ENCODE assay signal across 1 cellular context in the genomic region with DNA sequence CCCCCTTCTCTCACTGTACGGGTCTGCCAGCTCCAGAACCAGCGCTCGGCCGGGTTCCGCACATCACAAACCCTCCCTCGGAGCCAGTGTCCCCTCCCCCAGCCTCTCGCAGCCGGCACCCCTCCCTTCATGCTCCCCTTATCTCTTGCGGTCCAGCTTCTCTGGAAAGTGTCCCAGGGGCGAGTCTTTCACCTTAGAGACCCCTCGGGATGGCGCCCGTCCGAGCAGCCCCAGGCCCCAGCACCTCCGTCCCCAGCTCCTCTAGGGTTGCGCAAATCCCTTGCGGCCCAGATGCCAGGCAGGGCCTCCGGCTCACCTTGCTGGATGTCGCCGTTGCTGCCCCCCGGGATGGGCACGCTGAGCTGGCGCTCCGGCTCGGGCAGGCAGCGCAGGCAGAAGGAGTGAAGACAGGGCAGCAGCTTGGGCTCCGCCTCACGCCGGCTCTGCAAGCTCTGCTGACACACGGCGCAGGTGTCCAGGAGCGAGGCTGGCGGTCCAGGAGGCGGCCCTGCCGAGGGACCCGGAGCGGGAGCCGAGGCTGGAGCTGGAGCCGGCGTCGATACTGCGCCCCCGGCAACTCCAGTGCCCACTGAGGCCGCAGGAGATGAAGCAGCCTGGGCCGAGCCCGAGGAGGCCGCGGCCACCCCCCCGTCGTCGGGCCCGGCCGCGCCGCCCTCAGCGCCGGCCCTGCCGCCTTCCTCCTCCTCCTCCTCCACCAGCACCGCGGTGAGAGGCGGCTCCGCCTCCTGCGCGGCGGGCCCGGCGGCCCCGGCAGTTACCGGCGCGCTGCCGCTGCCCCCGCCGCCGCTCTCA.
TF ChIP-seq lines count a peak whose summit lies in the region.

No MANE protein-coding gene starts in this region.

TF ChIP-seq in H1, 55 proteins besides CTCF, POLR2A, EP300 and RAD21 (continued from another document):
- TF ChIP-seq SIRT6 (IDR thresholded peaks at IDR 0.05; ENCODE audit: low read length) = no peak
- no peak for TF ChIP-seq HDAC6 (IDR thresholded peaks at IDR 0.05; ENCODE audit: low read depth, low read length)
- TF ChIP-seq BCL11A (IDR thresholded peaks at IDR 0.05; ENCODE audit: low read depth in 2 of 2, low read length in 2 of 2) = no peak
- TF ChIP-seq CBX5 (IDR thresholded peaks at IDR 0.05; ENCODE audit: low read depth, low read length) = no peak
- TF ChIP-seq, protein P1, sequence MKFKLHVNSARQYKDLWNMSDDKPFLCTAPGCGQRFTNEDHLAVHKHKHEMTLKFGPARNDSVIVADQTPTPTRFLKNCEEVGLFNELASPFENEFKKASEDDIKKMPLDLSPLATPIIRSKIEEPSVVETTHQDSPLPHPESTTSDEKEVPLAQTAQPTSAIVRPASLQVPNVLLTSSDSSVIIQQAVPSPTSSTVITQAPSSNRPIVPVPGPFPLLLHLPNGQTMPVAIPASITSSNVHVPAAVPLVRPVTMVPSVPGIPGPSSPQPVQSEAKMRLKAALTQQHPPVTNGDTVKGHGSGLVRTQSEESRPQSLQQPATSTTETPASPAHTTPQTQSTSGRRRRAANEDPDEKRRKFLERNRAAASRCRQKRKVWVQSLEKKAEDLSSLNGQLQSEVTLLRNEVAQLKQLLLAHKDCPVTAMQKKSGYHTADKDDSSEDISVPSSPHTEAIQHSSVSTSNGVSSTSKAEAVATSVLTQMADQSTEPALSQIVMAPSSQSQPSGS (IDR thresholded peaks at IDR 0.05; ENCODE audit: low read length) = no peak
- TF ChIP-seq, protein P2, sequence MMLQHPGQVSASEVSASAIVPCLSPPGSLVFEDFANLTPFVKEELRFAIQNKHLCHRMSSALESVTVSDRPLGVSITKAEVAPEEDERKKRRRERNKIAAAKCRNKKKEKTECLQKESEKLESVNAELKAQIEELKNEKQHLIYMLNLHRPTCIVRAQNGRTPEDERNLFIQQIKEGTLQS (IDR thresholded peaks at IDR 0.05; ENCODE audit: insufficient read depth, low read depth, low read length) = no peak
- TF ChIP-seq, protein P3, sequence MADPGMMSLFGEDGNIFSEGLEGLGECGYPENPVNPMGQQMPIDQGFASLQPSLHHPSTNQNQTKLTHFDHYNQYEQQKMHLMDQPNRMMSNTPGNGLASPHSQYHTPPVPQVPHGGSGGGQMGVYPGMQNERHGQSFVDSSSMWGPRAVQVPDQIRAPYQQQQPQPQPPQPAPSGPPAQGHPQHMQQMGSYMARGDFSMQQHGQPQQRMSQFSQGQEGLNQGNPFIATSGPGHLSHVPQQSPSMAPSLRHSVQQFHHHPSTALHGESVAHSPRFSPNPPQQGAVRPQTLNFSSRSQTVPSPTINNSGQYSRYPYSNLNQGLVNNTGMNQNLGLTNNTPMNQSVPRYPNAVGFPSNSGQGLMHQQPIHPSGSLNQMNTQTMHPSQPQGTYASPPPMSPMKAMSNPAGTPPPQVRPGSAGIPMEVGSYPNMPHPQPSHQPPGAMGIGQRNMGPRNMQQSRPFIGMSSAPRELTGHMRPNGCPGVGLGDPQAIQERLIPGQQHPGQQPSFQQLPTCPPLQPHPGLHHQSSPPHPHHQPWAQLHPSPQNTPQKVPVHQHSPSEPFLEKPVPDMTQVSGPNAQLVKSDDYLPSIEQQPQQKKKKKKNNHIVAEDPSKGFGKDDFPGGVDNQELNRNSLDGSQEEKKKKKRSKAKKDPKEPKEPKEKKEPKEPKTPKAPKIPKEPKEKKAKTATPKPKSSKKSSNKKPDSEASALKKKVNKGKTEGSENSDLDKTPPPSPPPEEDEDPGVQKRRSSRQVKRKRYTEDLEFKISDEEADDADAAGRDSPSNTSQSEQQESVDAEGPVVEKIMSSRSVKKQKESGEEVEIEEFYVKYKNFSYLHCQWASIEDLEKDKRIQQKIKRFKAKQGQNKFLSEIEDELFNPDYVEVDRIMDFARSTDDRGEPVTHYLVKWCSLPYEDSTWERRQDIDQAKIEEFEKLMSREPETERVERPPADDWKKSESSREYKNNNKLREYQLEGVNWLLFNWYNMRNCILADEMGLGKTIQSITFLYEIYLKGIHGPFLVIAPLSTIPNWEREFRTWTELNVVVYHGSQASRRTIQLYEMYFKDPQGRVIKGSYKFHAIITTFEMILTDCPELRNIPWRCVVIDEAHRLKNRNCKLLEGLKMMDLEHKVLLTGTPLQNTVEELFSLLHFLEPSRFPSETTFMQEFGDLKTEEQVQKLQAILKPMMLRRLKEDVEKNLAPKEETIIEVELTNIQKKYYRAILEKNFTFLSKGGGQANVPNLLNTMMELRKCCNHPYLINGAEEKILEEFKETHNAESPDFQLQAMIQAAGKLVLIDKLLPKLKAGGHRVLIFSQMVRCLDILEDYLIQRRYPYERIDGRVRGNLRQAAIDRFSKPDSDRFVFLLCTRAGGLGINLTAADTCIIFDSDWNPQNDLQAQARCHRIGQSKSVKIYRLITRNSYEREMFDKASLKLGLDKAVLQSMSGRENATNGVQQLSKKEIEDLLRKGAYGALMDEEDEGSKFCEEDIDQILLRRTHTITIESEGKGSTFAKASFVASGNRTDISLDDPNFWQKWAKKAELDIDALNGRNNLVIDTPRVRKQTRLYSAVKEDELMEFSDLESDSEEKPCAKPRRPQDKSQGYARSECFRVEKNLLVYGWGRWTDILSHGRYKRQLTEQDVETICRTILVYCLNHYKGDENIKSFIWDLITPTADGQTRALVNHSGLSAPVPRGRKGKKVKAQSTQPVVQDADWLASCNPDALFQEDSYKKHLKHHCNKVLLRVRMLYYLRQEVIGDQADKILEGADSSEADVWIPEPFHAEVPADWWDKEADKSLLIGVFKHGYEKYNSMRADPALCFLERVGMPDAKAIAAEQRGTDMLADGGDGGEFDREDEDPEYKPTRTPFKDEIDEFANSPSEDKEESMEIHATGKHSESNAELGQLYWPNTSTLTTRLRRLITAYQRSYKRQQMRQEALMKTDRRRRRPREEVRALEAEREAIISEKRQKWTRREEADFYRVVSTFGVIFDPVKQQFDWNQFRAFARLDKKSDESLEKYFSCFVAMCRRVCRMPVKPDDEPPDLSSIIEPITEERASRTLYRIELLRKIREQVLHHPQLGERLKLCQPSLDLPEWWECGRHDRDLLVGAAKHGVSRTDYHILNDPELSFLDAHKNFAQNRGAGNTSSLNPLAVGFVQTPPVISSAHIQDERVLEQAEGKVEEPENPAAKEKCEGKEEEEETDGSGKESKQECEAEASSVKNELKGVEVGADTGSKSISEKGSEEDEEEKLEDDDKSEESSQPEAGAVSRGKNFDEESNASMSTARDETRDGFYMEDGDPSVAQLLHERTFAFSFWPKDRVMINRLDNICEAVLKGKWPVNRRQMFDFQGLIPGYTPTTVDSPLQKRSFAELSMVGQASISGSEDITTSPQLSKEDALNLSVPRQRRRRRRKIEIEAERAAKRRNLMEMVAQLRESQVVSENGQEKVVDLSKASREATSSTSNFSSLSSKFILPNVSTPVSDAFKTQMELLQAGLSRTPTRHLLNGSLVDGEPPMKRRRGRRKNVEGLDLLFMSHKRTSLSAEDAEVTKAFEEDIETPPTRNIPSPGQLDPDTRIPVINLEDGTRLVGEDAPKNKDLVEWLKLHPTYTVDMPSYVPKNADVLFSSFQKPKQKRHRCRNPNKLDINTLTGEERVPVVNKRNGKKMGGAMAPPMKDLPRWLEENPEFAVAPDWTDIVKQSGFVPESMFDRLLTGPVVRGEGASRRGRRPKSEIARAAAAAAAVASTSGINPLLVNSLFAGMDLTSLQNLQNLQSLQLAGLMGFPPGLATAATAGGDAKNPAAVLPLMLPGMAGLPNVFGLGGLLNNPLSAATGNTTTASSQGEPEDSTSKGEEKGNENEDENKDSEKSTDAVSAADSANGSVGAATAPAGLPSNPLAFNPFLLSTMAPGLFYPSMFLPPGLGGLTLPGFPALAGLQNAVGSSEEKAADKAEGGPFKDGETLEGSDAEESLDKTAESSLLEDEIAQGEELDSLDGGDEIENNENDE (IDR thresholded peaks at IDR 0.05; ENCODE audit: insufficient replicate concordance, low read length) = no peak
- no peak for TF ChIP-seq SP1 (IDR thresholded peaks at IDR 0.05; ENCODE audit: low read depth, low read length)
- peak; percentile 57 for TF ChIP-seq ASH2L (IDR thresholded peaks at IDR 0.05; ENCODE audit: low read length)
- no peak for TF ChIP-seq JUND (IDR thresholded peaks at IDR 0.05; ENCODE audit: low read length)
- TF ChIP-seq BACH1 (IDR thresholded peaks at IDR 0.05; ENCODE audit: low read length) = no peak
- TF ChIP-seq KDM4A (IDR thresholded peaks at IDR 0.05; ENCODE audit: low read depth, low read length, severe bottlenecking) = peak; percentile 46
- TF ChIP-seq TCF12 (IDR thresholded peaks at IDR 0.05; ENCODE audit: low read depth, low read length) = no peak
- no peak for TF ChIP-seq SRF (IDR thresholded peaks at IDR 0.05; ENCODE audit: low read depth, low read length)
- no peak for TF ChIP-seq KDM1A (IDR thresholded peaks at IDR 0.05; ENCODE audit: borderline replicate concordance, low read length)
- no peak for TF ChIP-seq SUZ12 (IDR thresholded peaks at IDR 0.05; ENCODE audit: low read length)
- TF ChIP-seq SIN3A (conservative IDR thresholded peaks at IDR 0.05 in 1 of 2, IDR thresholded peaks at IDR 0.05 in 1 of 2; ENCODE audit: low read depth in 1 of 2, low read length in 2 of 2) = no peak
- no peak for TF ChIP-seq CHD1 (IDR thresholded peaks at IDR 0.05; ENCODE audit: low read depth, low read length)
- TF ChIP-seq GTF2F1 (IDR thresholded peaks at IDR 0.05; ENCODE audit: borderline replicate concordance, low read depth, low read length) = no peak
- TF ChIP-seq, protein P4, sequence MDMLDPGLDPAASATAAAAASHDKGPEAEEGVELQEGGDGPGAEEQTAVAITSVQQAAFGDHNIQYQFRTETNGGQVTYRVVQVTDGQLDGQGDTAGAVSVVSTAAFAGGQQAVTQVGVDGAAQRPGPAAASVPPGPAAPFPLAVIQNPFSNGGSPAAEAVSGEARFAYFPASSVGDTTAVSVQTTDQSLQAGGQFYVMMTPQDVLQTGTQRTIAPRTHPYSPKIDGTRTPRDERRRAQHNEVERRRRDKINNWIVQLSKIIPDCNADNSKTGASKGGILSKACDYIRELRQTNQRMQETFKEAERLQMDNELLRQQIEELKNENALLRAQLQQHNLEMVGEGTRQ (IDR thresholded peaks at IDR 0.05; ENCODE audit: low read length) = no peak
- TF ChIP-seq RNF2 (IDR thresholded peaks at IDR 0.05; ENCODE audit: borderline replicate concordance, low read depth, low read length, missing control alignments, poor library complexity, severe bottlenecking) = no peak
- TF ChIP-seq CEBPB (IDR thresholded peaks at IDR 0.05; ENCODE audit: low read depth, low read length) = peak; percentile 55; the same call in 1 of the 2 replicates
- no peak for TF ChIP-seq NANOG (IDR thresholded peaks at IDR 0.05; ENCODE audit: insufficient read depth, low read depth, low read length, poor library complexity, severe bottlenecking)
- peak; percentile 51 for TF ChIP-seq SAP30 (IDR thresholded peaks at IDR 0.05; ENCODE audit: insufficient read depth, insufficient replicate concordance, low read length)
- no peak for TF ChIP-seq SIX5 (IDR thresholded peaks at IDR 0.05; ENCODE audit: low read depth, low read length)
- TF ChIP-seq NRF1 (IDR thresholded peaks at IDR 0.05; ENCODE audit: low read depth, low read length) = no peak
- TF ChIP-seq YY1 (IDR thresholded peaks at IDR 0.05; ENCODE audit: low read depth, low read length) = 0 out of 2 replicates have a peak, but pooled peaks have one; percentile 29
- no peak for TF ChIP-seq RFX5 (IDR thresholded peaks at IDR 0.05; ENCODE audit: borderline replicate concordance, low read depth, low read length)
- TF ChIP-seq POU5F1 (IDR thresholded peaks at IDR 0.05; ENCODE audit: low read depth, low read length) = no peak
- no peak for TF ChIP-seq BRCA1 (IDR thresholded peaks at IDR 0.05; ENCODE audit: low read depth, low read length)
- no peak for TF ChIP-seq EGR1 (IDR thresholded peaks at IDR 0.05; ENCODE audit: borderline replicate concordance, low read depth, low read length)
- TF ChIP-seq HDAC2 (IDR thresholded peaks at IDR 0.05; ENCODE audit: borderline replicate concordance in 1 of 2, low read depth in 2 of 2, low read length in 2 of 2) = 0 out of 4 replicates have a peak, but pooled peaks of 1 of the 2 experiments have one; percentile 6
- no peak for TF ChIP-seq SP4 (IDR thresholded peaks at IDR 0.05; ENCODE audit: low read length)
- no peak for TF ChIP-seq RXRA (IDR thresholded peaks at IDR 0.05; ENCODE audit: insufficient read depth, low read depth, low read length)
- TF ChIP-seq TAF1 (IDR thresholded peaks at IDR 0.05; ENCODE audit: low read depth, low read length) = peak; percentile 77; the same call in 1 of the 2 replicates
- peak; percentile 59; the same call in 1 of the 2 replicates for TF ChIP-seq RBBP5 (IDR thresholded peaks at IDR 0.05; ENCODE audit: borderline replicate concordance, low read depth, low read length)
- TF ChIP-seq KDM5A (IDR thresholded peaks at IDR 0.05; ENCODE audit: low read length) = no peak
- TF ChIP-seq GABPA (IDR thresholded peaks at IDR 0.05; ENCODE audit: borderline replicate concordance, insufficient read depth, low read length) = no peak
- TF ChIP-seq SP2 (IDR thresholded peaks at IDR 0.05; ENCODE audit: low read length) = no peak
- TF ChIP-seq TAF7 (optimal IDR thresholded peaks at IDR 0.05; ENCODE audit: borderline replicate concordance, low read depth, low read length) = peak; percentile 4
- TF ChIP-seq CREB1 (IDR thresholded peaks at IDR 0.05) = no peak
- TF ChIP-seq, protein P5, sequence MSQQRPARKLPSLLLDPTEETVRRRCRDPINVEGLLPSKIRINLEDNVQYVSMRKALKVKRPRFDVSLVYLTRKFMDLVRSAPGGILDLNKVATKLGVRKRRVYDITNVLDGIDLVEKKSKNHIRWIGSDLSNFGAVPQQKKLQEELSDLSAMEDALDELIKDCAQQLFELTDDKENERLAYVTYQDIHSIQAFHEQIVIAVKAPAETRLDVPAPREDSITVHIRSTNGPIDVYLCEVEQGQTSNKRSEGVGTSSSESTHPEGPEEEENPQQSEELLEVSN (IDR thresholded peaks at IDR 0.05) = no peak
- TF ChIP-seq ZNF274 (IDR thresholded peaks at IDR 0.05; ENCODE audit: borderline replicate concordance, extremely low read depth, low read length) = no peak
- TF ChIP-seq CBX8 (IDR thresholded peaks at IDR 0.05; ENCODE audit: borderline replicate concordance, low read depth, low read length) = no peak
- no peak for TF ChIP-seq FOSL1 (IDR thresholded peaks at IDR 0.05; ENCODE audit: insufficient read depth, low read depth, low read length)
- TF ChIP-seq PHF8 (conservative IDR thresholded peaks at IDR 0.05; ENCODE audit: low read depth, low read length) = peak; percentile 72
- TF ChIP-seq EZH2 (IDR thresholded peaks at IDR 0.05; ENCODE audit: low read depth, low read length, severe bottlenecking) = no peak
- TF ChIP-seq CHD2 (IDR thresholded peaks at IDR 0.05; ENCODE audit: low read length) = no peak
- no peak for TF ChIP-seq JUN (IDR thresholded peaks at IDR 0.05; ENCODE audit: low read depth, low read length)
- TF ChIP-seq POLR2AphosphoS5 (IDR thresholded peaks at IDR 0.05; ENCODE audit: low read depth, low read length) = 0 out of 2 replicates have a peak, but pooled peaks have one; percentile 5
- no peak for TF ChIP-seq MAFK (IDR thresholded peaks at IDR 0.05; ENCODE audit: low read depth, low read length)
